1 cellular context compared by ENCODE assay signal in the genomic region with DNA sequence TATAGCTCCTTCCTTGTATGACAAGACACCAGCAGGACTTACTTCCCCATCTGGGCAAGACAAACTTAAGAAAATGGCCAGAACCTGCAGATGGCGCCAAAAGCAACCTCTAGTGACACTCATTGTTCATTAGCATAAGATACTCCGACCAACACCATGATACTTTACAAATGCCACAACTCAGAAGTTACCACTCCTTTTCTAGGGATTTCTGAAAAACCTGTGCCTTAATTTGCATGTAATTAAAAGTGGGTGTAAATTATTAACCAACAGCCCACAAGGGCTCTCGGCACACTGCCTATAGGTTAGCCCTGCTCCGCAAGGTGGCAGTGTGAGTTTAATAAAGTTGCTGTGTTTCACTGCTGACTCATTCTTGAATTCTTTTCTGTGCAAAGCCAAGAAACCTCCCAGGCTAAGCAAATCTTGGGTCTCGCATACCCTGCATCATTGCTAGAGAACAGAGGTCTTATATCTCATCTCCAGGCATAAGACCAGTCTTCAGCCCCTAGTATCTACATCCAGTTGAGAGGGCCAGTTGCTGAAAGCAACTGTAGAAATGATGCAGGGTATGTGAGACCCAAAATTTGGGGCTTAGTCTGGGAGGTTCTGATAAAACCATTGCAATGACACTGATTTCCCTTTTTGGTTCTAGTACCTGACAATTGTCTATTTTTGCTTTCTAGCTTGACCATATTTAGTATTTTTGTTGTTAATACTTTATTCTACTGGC.
TF ChIP-seq lines count a peak whose summit lies in the region.

No MANE protein-coding gene starts in this region.

TF ChIP-seq in K562, 482 proteins besides CTCF, POLR2A, EP300 and RAD21 (continued from another document and continues in another):
- TF ChIP-seq ZNF76 (CRISPR knock-in tag; IDR thresholded peaks at IDR 0.05; ENCODE audit: borderline replicate concordance): no peak
- no peak for TF ChIP-seq POLR2AphosphoS2 (IDR thresholded peaks at IDR 0.05; ENCODE audit: low read length)
- TF ChIP-seq NELFE (IDR thresholded peaks at IDR 0.05; ENCODE audit: insufficient read depth, insufficient read length): no peak
- TF ChIP-seq SREBF2 (CRISPR knock-in tag; IDR thresholded peaks at IDR 0.05): no peak
- TF ChIP-seq ZNF766 (CRISPR knock-in tag; conservative IDR thresholded peaks at IDR 0.05): peak; percentile 99
- no peak for TF ChIP-seq ZNF121 (CRISPR knock-in tag; conservative IDR thresholded peaks at IDR 0.05)
- TF ChIP-seq MIER1 (IDR thresholded peaks at IDR 0.05; ENCODE audit: low read depth): no peak
- no peak for TF ChIP-seq ZNF830 (CRISPR knock-in tag; IDR thresholded peaks at IDR 0.05)
- no peak for TF ChIP-seq ZC3H11A (IDR thresholded peaks at IDR 0.05; ENCODE audit: low read depth, low read length)
- no peak for TF ChIP-seq ZNF449 (CRISPR knock-in tag; IDR thresholded peaks at IDR 0.05)
- no peak for TF ChIP-seq TFAM (CRISPR knock-in tag; conservative IDR thresholded peaks at IDR 0.05)
- TF ChIP-seq MEIS2 (IDR thresholded peaks at IDR 0.05; ENCODE audit: partially characterized antibody): no peak
- TF ChIP-seq TAL1 (IDR thresholded peaks at IDR 0.05): no peak
- TF ChIP-seq NCOA6 (IDR thresholded peaks at IDR 0.05): peak; percentile 22; the same call in 1 of the 2 replicates
- no peak for TF ChIP-seq ZSCAN29 (IDR thresholded peaks at IDR 0.05)
- TF ChIP-seq MYC (IDR thresholded peaks at IDR 0.05; ENCODE audit: low read depth, low read length): no peak
- no peak for TF ChIP-seq MYC (CRISPR knock-in tag; IDR thresholded peaks at IDR 0.05; ENCODE audit: borderline replicate concordance, low read depth)
- TF ChIP-seq WHSC1 (IDR thresholded peaks at IDR 0.05; ENCODE audit: low read length): no peak
- no peak for TF ChIP-seq ZNF146 (CRISPR knock-in tag; IDR thresholded peaks at IDR 0.05; ENCODE audit: unreplicated experiment)
- no peak for TF ChIP-seq ESRRB (CRISPR knock-in tag; IDR thresholded peaks at IDR 0.05; ENCODE audit: borderline replicate concordance)
- TF ChIP-seq MAZ (CRISPR knock-in tag; conservative IDR thresholded peaks at IDR 0.05 in 1 of 2, IDR thresholded peaks at IDR 0.05 in 1 of 2): peak in 1 of 2 experiments; percentile 59; a peak in 2 of 4 replicates
- peak; percentile 95 for TF ChIP-seq ZBTB40 (IDR thresholded peaks at IDR 0.05)
- peak; percentile 98 for TF ChIP-seq ZBTB40 (CRISPR knock-in tag; IDR thresholded peaks at IDR 0.05)
- peak; percentile 34 to 66; a peak in 3 of 4 replicates for TF ChIP-seq MNT (conservative IDR thresholded peaks at IDR 0.05)
- TF ChIP-seq KDM2B (CRISPR knock-in tag; IDR thresholded peaks at IDR 0.05): no peak
- peak; percentile 67 for TF ChIP-seq CREM (IDR thresholded peaks at IDR 0.05; ENCODE audit: low read depth)
- TF ChIP-seq CAMTA2 (CRISPR knock-in tag; conservative IDR thresholded peaks at IDR 0.05): no peak
- peak in 1 of 2 experiments; percentile 76; a peak in 2 of 4 replicates for TF ChIP-seq NONO (IDR thresholded peaks at IDR 0.05; ENCODE audit: low read depth in 2 of 2, low read length in 1 of 2)
- no peak for TF ChIP-seq DDX20 (tag; IDR thresholded peaks at IDR 0.05; ENCODE audit: low read depth)
- TF ChIP-seq CHAMP1 (IDR thresholded peaks at IDR 0.05): peak; percentile 100
- no peak for TF ChIP-seq NFXL1 (CRISPR knock-in tag; IDR thresholded peaks at IDR 0.05)
- TF ChIP-seq, protein P1, sequence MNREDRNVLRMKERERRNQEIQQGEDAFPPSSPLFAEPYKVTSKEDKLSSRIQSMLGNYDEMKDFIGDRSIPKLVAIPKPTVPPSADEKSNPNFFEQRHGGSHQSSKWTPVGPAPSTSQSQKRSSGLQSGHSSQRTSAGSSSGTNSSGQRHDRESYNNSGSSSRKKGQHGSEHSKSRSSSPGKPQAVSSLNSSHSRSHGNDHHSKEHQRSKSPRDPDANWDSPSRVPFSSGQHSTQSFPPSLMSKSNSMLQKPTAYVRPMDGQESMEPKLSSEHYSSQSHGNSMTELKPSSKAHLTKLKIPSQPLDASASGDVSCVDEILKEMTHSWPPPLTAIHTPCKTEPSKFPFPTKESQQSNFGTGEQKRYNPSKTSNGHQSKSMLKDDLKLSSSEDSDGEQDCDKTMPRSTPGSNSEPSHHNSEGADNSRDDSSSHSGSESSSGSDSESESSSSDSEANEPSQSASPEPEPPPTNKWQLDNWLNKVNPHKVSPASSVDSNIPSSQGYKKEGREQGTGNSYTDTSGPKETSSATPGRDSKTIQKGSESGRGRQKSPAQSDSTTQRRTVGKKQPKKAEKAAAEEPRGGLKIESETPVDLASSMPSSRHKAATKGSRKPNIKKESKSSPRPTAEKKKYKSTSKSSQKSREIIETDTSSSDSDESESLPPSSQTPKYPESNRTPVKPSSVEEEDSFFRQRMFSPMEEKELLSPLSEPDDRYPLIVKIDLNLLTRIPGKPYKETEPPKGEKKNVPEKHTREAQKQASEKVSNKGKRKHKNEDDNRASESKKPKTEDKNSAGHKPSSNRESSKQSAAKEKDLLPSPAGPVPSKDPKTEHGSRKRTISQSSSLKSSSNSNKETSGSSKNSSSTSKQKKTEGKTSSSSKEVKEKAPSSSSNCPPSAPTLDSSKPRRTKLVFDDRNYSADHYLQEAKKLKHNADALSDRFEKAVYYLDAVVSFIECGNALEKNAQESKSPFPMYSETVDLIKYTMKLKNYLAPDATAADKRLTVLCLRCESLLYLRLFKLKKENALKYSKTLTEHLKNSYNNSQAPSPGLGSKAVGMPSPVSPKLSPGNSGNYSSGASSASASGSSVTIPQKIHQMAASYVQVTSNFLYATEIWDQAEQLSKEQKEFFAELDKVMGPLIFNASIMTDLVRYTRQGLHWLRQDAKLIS (CRISPR knock-in tag; IDR thresholded peaks at IDR 0.05): no peak
- peak; percentile 87 for TF ChIP-seq MTA3 (IDR thresholded peaks at IDR 0.05; ENCODE audit: borderline replicate concordance)
- no peak for TF ChIP-seq MITF (IDR thresholded peaks at IDR 0.05)
- no peak for TF ChIP-seq ZNF561 (CRISPR knock-in tag; conservative IDR thresholded peaks at IDR 0.05)
- no peak for TF ChIP-seq GTF2A2 (tag; IDR thresholded peaks at IDR 0.05)
- no peak for TF ChIP-seq RUNX1 (IDR thresholded peaks at IDR 0.05; ENCODE audit: low read depth)
- no peak for TF ChIP-seq PML (IDR thresholded peaks at IDR 0.05; ENCODE audit: low read length)
- TF ChIP-seq EHMT2 (IDR thresholded peaks at IDR 0.05): peak; percentile 92
- TF ChIP-seq HLTF (IDR thresholded peaks at IDR 0.05): peak; percentile 85; the same call in 1 of the 2 replicates
- TF ChIP-seq ZNF174 (CRISPR knock-in tag; IDR thresholded peaks at IDR 0.05): no peak
- no peak for TF ChIP-seq TGIF2 (CRISPR knock-in tag; IDR thresholded peaks at IDR 0.05)
- no peak for TF ChIP-seq KLF6 (CRISPR knock-in tag; IDR thresholded peaks at IDR 0.05; ENCODE audit: borderline replicate concordance)
- 0 out of 2 replicates have a peak, but pooled peaks have one; percentile 23 for TF ChIP-seq NCOR1 (IDR thresholded peaks at IDR 0.05)
- no peak for TF ChIP-seq ZNF311 (CRISPR knock-in tag; IDR thresholded peaks at IDR 0.05)
